26 cellular contexts compared by ENCODE assay signal in genomic region chr7:98135984-98136383, GRCh38.
"Had no signal": no experiment of that assay in that cellular context is flagged by ENCODE, and none has a peak within 500 bp of the region (broad histone marks: within the 10 kb centered on the region; RNA-seq: fewer than 3 reads in every experiment).

No MANE protein-coding gene starts in this region.

- H3K4me3 Mint-ChIP-seq: activated naive CD4-positive, alpha-beta T cell treated with anti-CD3 and anti-CD28 coated beads, Interleukin-2, amount 10 ng/mL, durations not matched to agents 7 days and 5 days; activated naive CD8-positive, alpha-beta T cell treated with anti-CD3 and anti-CD28 coated beads, Interleukin-2, amount 50 U/mL, for 24 hours; natural killer cell; stimulated activated naive CD8-positive, alpha-beta T cell treated with anti-CD3 and anti-CD28 coated beads, Interleukin-15, amount 100 ng/mL, for 72 hours had no signal

- H3K36me3 Mint-ChIP-seq: natural killer cell had no signal

- H3K9ac ChIP-seq: parathyroid adenoma had no signal

- H3K9me3 ChIP-seq: suprapubic skin, transverse colon, uterus had no signal

- H3K36me3 ChIP-seq: brain microvascular endothelial cell, uterus had no signal

- ATAC-seq: activated naive CD8-positive, alpha-beta T cell treated with anti-CD3 and anti-CD28 coated beads, Interleukin-2, amount 50 U/mL, for 24 hours; foreskin keratinocyte; left colon; natural killer cell; sciatic nerve; stimulated activated naive CD8-positive, alpha-beta T cell treated with anti-CD3 and anti-CD28 coated beads, Interleukin-15, amount 100 ng/mL, for 72 hours had no signal

- H3K4me1 ChIP-seq: uterus had no signal

- H3K27me3 ChIP-seq: brain microvascular endothelial cell, dorsolateral prefrontal cortex, foreskin keratinocyte, suprapubic skin, transverse colon, uterus had no signal

- H3K4me2 ChIP-seq: smooth muscle cell had no signal

- H3K27ac Mint-ChIP-seq: activated naive CD8-positive, alpha-beta T cell treated with anti-CD3 and anti-CD28 coated beads, Interleukin-2, amount 50 U/mL, for 24 hours; natural killer cell had no signal

- H3K4me3 ChIP-seq: dorsolateral prefrontal cortex, lung, smooth muscle cell, suprapubic skin, transverse colon, uterus had no signal

- H3K27ac ChIP-seq: brain microvascular endothelial cell, epithelial cell of prostate, foreskin keratinocyte, parathyroid adenoma, suprapubic skin, transverse colon, uterus had no signal

- DNase-seq: activated CD4-positive, alpha-beta T cell treated with anti-CD3 and anti-CD28 coated beads, Interleukin-2, amount 50 U/mL, for 1 hour; activated CD4-positive, CD25-positive, alpha-beta regulatory T cell; activated CD8-positive, alpha-beta memory T cell treated with anti-CD3 and anti-CD28 coated beads, Interleukin-2, amount 50 U/mL, for 4 hours; activated effector memory CD4-positive, alpha-beta T cell treated with Interleukin-2 at 50 U/mL for 16 hours; activated naive CD4-positive, alpha-beta T cell treated with anti-CD3 and anti-CD28 coated beads, Interleukin-2, amount 10 ng/mL, durations not matched to agents 7 days and 5 days; activated naive CD8-positive, alpha-beta T cell treated with anti-CD3 and anti-CD28 coated beads, Interleukin-2, amount 50 U/mL, for 24 hours; activated T-cell treated with anti-CD3 and anti-CD28 coated beads, Interleukin-2, amount 50 U/mL, for 48 hours; anterior cingulate cortex; brain microvascular endothelial cell; central memory CD4-positive, alpha-beta T cell; dorsolateral prefrontal cortex; foreskin keratinocyte; hippocampal formation; islet precursor cell; left colon; natural killer cell; stimulated activated CD4-positive, alpha-beta T cell treated with anti-CD3 and anti-CD28 coated beads, Interleukin-4, amount 100 ng/mL, for 1 hour; stimulated activated naive CD8-positive, alpha-beta T cell treated with anti-CD3 and anti-CD28 coated beads, Interleukin-15, amount 100 ng/mL, for 72 hours; transverse colon; uterus had no signal

- H3K9me3 Mint-ChIP-seq: activated naive CD4-positive, alpha-beta T cell treated with anti-CD3 and anti-CD28 coated beads, Interleukin-2, amount 10 ng/mL, durations not matched to agents 7 days and 5 days; activated naive CD8-positive, alpha-beta T cell treated with anti-CD3 and anti-CD28 coated beads, Interleukin-2, amount 50 U/mL, for 24 hours; natural killer cell; stimulated activated naive CD8-positive, alpha-beta T cell treated with anti-CD3 and anti-CD28 coated beads, Interleukin-15, amount 100 ng/mL, for 72 hours had no signal
